Comparison of ENCODE assay signal across 17 cellular contexts in genomic region chr1:223784541-223784940, GRCh38.
DNase-seq lines count a peak whose midpoint lies in the region; ATAC-seq, FAIRE-seq and TF ChIP-seq lines count a peak whose summit lies in the region.
"Had no signal": no experiment of that assay in that cellular context is flagged by ENCODE, and none has a peak within 500 bp of the region (broad histone marks: within the 10 kb centered on the region; RNA-seq: fewer than 3 reads in every experiment).

No MANE protein-coding gene starts in this region.

- H3K4me1 Mint-ChIP-seq in activated T-helper 17 cell treated with anti-CD3 and anti-CD28 coated beads, Interleukin-2, amount 50 U/mL, for 72 hours, result no peaks in the 10 kb centered on the region

- H3K36me3 ChIP-seq in left ventricle myocardium inferior (peaks cover 66% of the 10 kb centered on the region), thoracic aorta (peaks cover 35% of the 10 kb centered on the region)

- ATAC-seq in Right ventricle myocardium inferior, result peak; percentile 71
- ATAC-seq in activated T-helper 17 cell treated with anti-CD3 and anti-CD28 coated beads, Interleukin-2, amount 50 U/mL, for 72 hours (replicated peaks), result no peak
- ATAC-seq in thoracic aorta (ENCODE audit: insufficient number of reproducible peaks, low FRiP score, low read depth), result peak; percentile 47
- no peak for ATAC-seq in GM21423 (IDR thresholded peaks at IDR 0.05; ENCODE audit: unreplicated experiment)

- FAIRE-seq in frontal cortex (lab: Jason Lieb, UNC), result no peak
- FAIRE-seq: GM19239, H1 had no signal

- H3K27me3 Mint-ChIP-seq in activated T-helper 17 cell treated with anti-CD3 and anti-CD28 coated beads, Interleukin-2, amount 50 U/mL, for 72 hours, result no peaks in the 10 kb centered on the region
- H3K27me3 Mint-ChIP-seq: CD4-positive, CD25-positive, alpha-beta regulatory T cell had no signal

- DNase-seq in Right ventricle myocardium inferior (ENCODE audit: missing footprints) (no peak), left ventricle myocardium inferior (no peak), fibroblast of peridontal ligament (ENCODE audit: extremely low read depth) (peak; percentile 38), thoracic aorta (ENCODE audit: low spot score) (no peak), NCI-H1105 treated with DMSO at 0.1 percent for 48 hours (lab: John Stamatoyannopoulos, UW) (no peak), frontal cortex (ENCODE audit: low spot score in 2 of 2) (no peak)
- DNase-seq: ACHN; CD4-positive, CD25-positive, alpha-beta regulatory T cell; DMS53; GF-D8; HFFc6 had no signal

- H3K4me1 ChIP-seq in left ventricle myocardium inferior (no peaks in the 10 kb centered on the region), thoracic aorta (ENCODE audit: control insufficient read depth in 1 of 2, low read depth in 2 of 2) (peaks cover 12 to 23% of the 10 kb centered on the region in 2 donors)
- H3K4me1 ChIP-seq: BLaER1 treated with 17β-estradiol and CSF1 and Interleukin-3, amounts not matched to agents 10 nM and 100 nM had no signal

- TF ChIP-seq CTCF in left ventricle myocardium inferior (IDR thresholded peaks at IDR 0.05; ENCODE audit: borderline replicate concordance), result no peak
- no peak for TF ChIP-seq CTCF in thoracic aorta (IDR thresholded peaks at IDR 0.05)

- H3K4me3 ChIP-seq in left ventricle myocardium inferior (no peak overlapping the region), thoracic aorta (no peak overlapping the region)
- H3K4me3 ChIP-seq: BLaER1 treated with 17β-estradiol and CSF1 and Interleukin-3, amounts not matched to agents 10 nM and 100 nM; HAP-1 had no signal

- no peaks in the 10 kb centered on the region for H3K9me3 Mint-ChIP-seq in activated T-helper 17 cell treated with anti-CD3 and anti-CD28 coated beads, Interleukin-2, amount 50 U/mL, for 72 hours
- H3K9me3 Mint-ChIP-seq: CD4-positive, CD25-positive, alpha-beta regulatory T cell; HFFc6 had no signal

- H3K27ac ChIP-seq in left ventricle myocardium inferior (replicated peaks) (no peak overlapping the region), thoracic aorta (peak overlapping the region; percentile 41 to 63)
- H3K27ac ChIP-seq: BLaER1 treated with 17β-estradiol and CSF1 and Interleukin-3, amounts not matched to agents 10 nM and 100 nM had no signal

- H3K9me3 ChIP-seq in left ventricle myocardium inferior (replicated peaks), result no peaks in the 10 kb centered on the region
- no peaks in the 10 kb centered on the region for H3K9me3 ChIP-seq in thoracic aorta
- H3K9me3 ChIP-seq: BLaER1 treated with 17β-estradiol and CSF1 and Interleukin-3, amounts not matched to agents 10 nM and 100 nM; HAP-1 had no signal

- H3K36me3 Mint-ChIP-seq in activated T-helper 17 cell treated with anti-CD3 and anti-CD28 coated beads, Interleukin-2, amount 50 U/mL, for 72 hours (ENCODE audit: low read depth), result peaks cover 96% of the 10 kb centered on the region

- H3K4me3 Mint-ChIP-seq in activated T-helper 17 cell treated with anti-CD3 and anti-CD28 coated beads, Interleukin-2, amount 50 U/mL, for 72 hours, result no peak overlapping the region
- H3K4me3 Mint-ChIP-seq: CD4-positive, CD25-positive, alpha-beta regulatory T cell; HFFc6 had no signal

- intact Hi-C loops in Right ventricle myocardium inferior (cut with DNase I), result no loop called here
- intact Hi-C loops in left ventricle myocardium inferior (cut with micrococcal nuclease), result no loop called here

- H3K27ac Mint-ChIP-seq in activated T-helper 17 cell treated with anti-CD3 and anti-CD28 coated beads, Interleukin-2, amount 50 U/mL, for 72 hours, result peak overlapping the region; percentile 5
- H3K27ac Mint-ChIP-seq: HFFc6 had no signal

- H3K27me3 ChIP-seq in left ventricle myocardium inferior (ENCODE audit: low read depth) (no peaks in the 10 kb centered on the region), thoracic aorta (replicated peaks; ENCODE audit: insufficient read depth) (no peaks in the 10 kb centered on the region)
- H3K27me3 ChIP-seq: BLaER1 treated with 17β-estradiol and CSF1 and Interleukin-3, amounts not matched to agents 10 nM and 100 nM had no signal

Comparison
In these comparisons a context has a peak if more than half of its experiments do, and no peak if none do; other contexts are left out.
1. ATAC-seq: peak in Right ventricle myocardium inferior (single experiment) and thoracic aorta (single experiment); none in activated T-helper 17 cell treated with anti-CD3 and anti-CD28 coated beads, Interleukin-2, amount 50 U/mL, for 72 hours (single experiment) and GM21423 (single experiment).